23 cellular contexts compared by ENCODE assay signal in the genomic region with DNA sequence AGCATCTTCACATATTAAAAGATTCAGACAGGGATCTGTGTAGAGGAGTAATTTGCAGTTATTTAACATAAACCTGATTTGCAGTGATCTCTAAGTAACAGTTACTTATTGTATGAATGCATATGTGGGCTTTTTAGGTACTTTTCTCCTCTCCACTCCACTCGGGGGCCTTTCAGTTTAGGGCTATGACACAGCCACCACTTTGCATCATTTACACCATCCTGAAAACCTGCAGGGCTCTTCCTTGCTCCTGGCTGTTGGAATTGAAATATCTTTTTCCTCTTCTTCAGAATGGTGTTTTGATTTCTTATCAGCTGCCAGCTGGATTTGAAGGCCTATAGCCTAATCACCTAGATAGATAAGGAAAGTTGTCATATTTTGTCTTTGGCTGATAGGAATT.
"Had no signal": no experiment of that assay in that cellular context is flagged by ENCODE, and none has a peak within 500 bp of the region (broad histone marks: within the 10 kb centered on the region; RNA-seq: fewer than 3 reads in every experiment).

No MANE protein-coding gene starts in this region.

- H3K36me3 ChIP-seq: colonic mucosa, esophagus squamous epithelium, gastrocnemius medialis, heart right ventricle, left lung, lower lobe of right lung had no signal

- H3K9me3 Mint-ChIP-seq: dendritic cell treated with granulocyte-macrophage colony-stimulating factor and Interleukin-4, amounts not matched to agents 40 ng/mL and 50 ng/mL, for 4 days; endodermal cell had no signal

- DNase-seq: colonic mucosa; cortex of kidney; effector CD8-positive, alpha-beta T cell; effector memory CD8-positive, alpha-beta T cell; endodermal cell; erythroblast; esophagus squamous epithelium; foreskin fibroblast; foreskin melanocyte; gastrocnemius medialis; glutamatergic neuron; head of caudate nucleus; heart right ventricle; hippocampal formation; left cardiac atrium; left lung; left ventricle myocardium superior; lower lobe of right lung; mesenchymal stem cell; midbrain; naive thymus-derived CD4-positive, alpha-beta T cell had no signal

- H3K27me3 ChIP-seq: colonic mucosa, esophagus squamous epithelium, gastrocnemius medialis, heart right ventricle, left lung had no signal

- H3K4me1 ChIP-seq: colonic mucosa, esophagus squamous epithelium, gastrocnemius medialis, heart right ventricle, left lung, lower lobe of right lung had no signal

- H3K4me1 Mint-ChIP-seq: naive thymus-derived CD4-positive, alpha-beta T cell had no signal

- H3K27me3 Mint-ChIP-seq: dendritic cell treated with granulocyte-macrophage colony-stimulating factor and Interleukin-4, amounts not matched to agents 40 ng/mL and 50 ng/mL, for 4 days; effector memory CD8-positive, alpha-beta T cell; naive thymus-derived CD4-positive, alpha-beta T cell had no signal

- H3K27ac ChIP-seq: colonic mucosa, epithelial cell of prostate, esophagus squamous epithelium, gastrocnemius medialis, heart right ventricle, left lung, lower lobe of right lung had no signal

- H3K36me3 Mint-ChIP-seq: naive thymus-derived CD4-positive, alpha-beta T cell had no signal

- H3K4me3 ChIP-seq: colonic mucosa, esophagus squamous epithelium, gastrocnemius medialis, heart right ventricle, left lung, lower lobe of right lung had no signal

- H3K4me3 Mint-ChIP-seq: dendritic cell treated with granulocyte-macrophage colony-stimulating factor and Interleukin-4, amounts not matched to agents 40 ng/mL and 50 ng/mL, for 4 days; effector memory CD8-positive, alpha-beta T cell; endodermal cell; naive thymus-derived CD4-positive, alpha-beta T cell had no signal

- H3K27ac Mint-ChIP-seq: dendritic cell treated with granulocyte-macrophage colony-stimulating factor and Interleukin-4, amounts not matched to agents 40 ng/mL and 50 ng/mL, for 4 days; effector memory CD8-positive, alpha-beta T cell; endodermal cell; naive thymus-derived CD4-positive, alpha-beta T cell had no signal

- H3K9me3 ChIP-seq: colonic mucosa, esophagus squamous epithelium, gastrocnemius medialis, heart right ventricle, lower lobe of right lung had no signal
